In genomic region chr1:183234660-183235476, GRCh38 we compare ENCODE assay signal across 8 cellular contexts. TPM values are rescaled to one million over a fixed set of nuclear protein-coding genes. Genes with fewer than 3 reads are reported as not detected.
DNase-seq lines count a peak whose midpoint lies in the region; ATAC-seq and TF ChIP-seq lines count a peak whose summit lies in the region.

No MANE protein-coding gene starts in this region.

- H3K27me3 ChIP-seq in body of pancreas (no peaks in the 10 kb centered on the region), iPS-20b (ENCODE audit: insufficient read depth, low read length) (no peaks in the 10 kb centered on the region), skeletal muscle tissue (ENCODE audit: control insufficient read depth in 3 of 3, insufficient read depth in 3 of 3, low read length in 3 of 3) (no peaks in the 10 kb centered on the region)

- H3K36me3 ChIP-seq in body of pancreas (replicated peaks in 1 of 2; ENCODE audit: insufficient read depth in 1 of 2, low read depth in 2 of 2), result no peaks in the 10 kb centered on the region
- H3K36me3 ChIP-seq in iPS-20b (ENCODE audit: insufficient read depth, low read depth, low read length), result no peaks in the 10 kb centered on the region
- no peaks in the 10 kb centered on the region for H3K36me3 ChIP-seq in skeletal muscle tissue (ENCODE audit: control insufficient read depth in 3 of 3, insufficient read depth in 3 of 3, low read length in 3 of 3)

- H3K4me3 ChIP-seq in body of pancreas (no peak overlapping the region), iPS-20b (ENCODE audit: low read length) (peak overlapping the region; percentile 54), skeletal muscle tissue (ENCODE audit: low read length in 3 of 3) (peak overlapping the region; percentile 60 to 62 (median 62))

- 25 to 36% methylated on average over 13 to 15 of the region's 15 CpGs for WGBS in body of pancreas, 2 donors

- H3K27ac ChIP-seq in body of pancreas (peak overlapping the region in 3 of 4 donors; percentile 15 to 61 (median 19)), iPS-20b (ENCODE audit: low read length) (peak overlapping the region; percentile 69), skeletal muscle tissue (ENCODE audit: low read depth, low read length) (peak overlapping the region; percentile 59)

- in situ Hi-C loops in G401 (cut with HindIII; ENCODE audit: low sequenced_read_pairs), result no loop called here

- ATAC-seq in body of pancreas (peak; percentile 74), HG03432 (IDR thresholded peaks at IDR 0.05; ENCODE audit: unreplicated experiment) (no peak)

- peak; percentile 71 for DNase-seq in G401 (ENCODE audit: low spot score)
- DNase-seq in NCI-H1417 (lab: John Stamatoyannopoulos, UW), result peak; percentile 65 to 89 (median 73)
- DNase-seq in body of pancreas, result peak; percentile 32 to 61 (median 54)
- no peak for DNase-seq in effector CD8-positive, alpha-beta T cell (lab: John Stamatoyannopoulos, UW)
- DNase-seq in NCI-H1930 (lab: John Stamatoyannopoulos, UW), result no peak

- H3K9ac ChIP-seq in iPS-20b (ENCODE audit: low read depth, low read length) (peak overlapping the region; percentile 56; the same call in 1 of the 2 replicates), skeletal muscle tissue (ENCODE audit: low read depth in 1 of 3, low read length in 3 of 3) (peak overlapping the region; percentile 40 to 75 (median 48))

- no peaks in the 10 kb centered on the region for H3K4me1 ChIP-seq in body of pancreas
- peaks cover 14% of the 10 kb centered on the region for H3K4me1 ChIP-seq in iPS-20b (ENCODE audit: insufficient read depth, low read length)
- H3K4me1 ChIP-seq in skeletal muscle tissue (ENCODE audit: control insufficient read depth in 3 of 3, insufficient read depth in 3 of 3, low read length in 3 of 3), result peaks cover 8 to 15% (median 11%) of the 10 kb centered on the region in 3 donors

- TF ChIP-seq CTCF in body of pancreas (IDR thresholded peaks at IDR 0.05), result peak; percentile 40 to 57 (median 56)

- TF ChIP-seq POLR2A in body of pancreas (IDR thresholded peaks at IDR 0.05), result no peak

- H3K9me3 ChIP-seq in body of pancreas (no peaks in the 10 kb centered on the region), iPS-20b (ENCODE audit: insufficient read depth, low read depth, low read length) (no peaks in the 10 kb centered on the region), skeletal muscle tissue (ENCODE audit: control insufficient read depth in 3 of 3, low read length in 3 of 3) (no peaks in the 10 kb centered on the region)

- intact Hi-C loops in body of pancreas (cut with DNase I), result loop anchor here (10.0 kb wide), 1 partner anchor 280 kb away; the partner anchor contains the start of gene SHCBP1L

RNA-seq across cellular contexts. Expression of gene LAMC2, which starts 48.8 kb away (rescaled TPM):
- 0.61 and 0.68 TPM in 2 replicates for total RNA-seq in G401 (2014; rRNA removed; shearing (Covaris generic))
- total RNA-seq in body of pancreas (1 to 10 TPM; 3.6 to 6.7 TPM), skeletal muscle tissue (0.52 TPM)

Comparison
In these comparisons a context has a peak if more than half of its experiments do, and no peak if none do; other contexts are left out.
1. DNase-seq: peak in G401 (single experiment), NCI-H1417 (3 of 3) and body of pancreas (4 of 4); none in effector CD8-positive, alpha-beta T cell (single experiment) and NCI-H1930 (0 of 2).
2. H3K27ac ChIP-seq: peak in every context shown above with its lines; median percentile 69 in iPS-20b; 59 in skeletal muscle tissue; 19 in body of pancreas.
3. H3K4me3 ChIP-seq: peak in iPS-20b (single experiment) and skeletal muscle tissue (3 of 3); none in body of pancreas (0 of 2).